Comparison of ENCODE assay signal across 8 cellular contexts in the genomic region with DNA sequence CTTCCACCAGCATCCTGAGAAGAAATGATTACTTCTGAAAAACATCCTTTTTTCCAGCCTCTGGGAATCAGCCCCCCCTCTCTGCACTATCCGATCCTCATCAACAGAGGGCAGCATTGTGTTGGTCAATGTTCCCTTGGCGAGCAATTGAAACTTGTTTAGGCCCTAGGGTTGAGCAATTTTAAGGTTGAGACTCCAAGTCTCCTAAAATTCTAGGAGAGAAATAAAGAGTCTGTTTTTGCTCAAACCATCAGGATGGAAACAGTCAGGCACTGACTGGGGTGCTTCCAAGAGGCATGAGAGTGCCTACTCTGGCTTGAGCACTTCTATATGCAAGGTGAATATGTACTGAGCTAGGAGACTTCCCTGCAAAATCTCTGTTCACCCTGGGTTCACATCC. TPM values are rescaled to one million over a fixed set of nuclear protein-coding genes. Genes with fewer than 3 reads are reported as not detected.
DNase-seq lines count a peak whose midpoint lies in the region; ATAC-seq lines count a peak whose summit lies in the region.

No MANE protein-coding gene starts in this region.

- no peaks in the 10 kb centered on the region for H3K9me3 Mint-ChIP-seq in activated CD8-positive, alpha-beta memory T cell treated with anti-CD3 and anti-CD28 coated beads, Interleukin-2, amount 10 ng/mL, durations not matched to agents 7 days and 5 days (ENCODE audit: low read depth)

- no peaks in the 10 kb centered on the region for H3K27me3 Mint-ChIP-seq in activated CD8-positive, alpha-beta memory T cell treated with anti-CD3 and anti-CD28 coated beads, Interleukin-2, amount 10 ng/mL, durations not matched to agents 7 days and 5 days

- peaks cover 84% of the 10 kb centered on the region for H3K36me3 Mint-ChIP-seq in activated CD8-positive, alpha-beta memory T cell treated with anti-CD3 and anti-CD28 coated beads, Interleukin-2, amount 10 ng/mL, durations not matched to agents 7 days and 5 days

- peak overlapping the region; percentile 53 for H3K4me3 Mint-ChIP-seq in activated CD8-positive, alpha-beta memory T cell treated with anti-CD3 and anti-CD28 coated beads, Interleukin-2, amount 10 ng/mL, durations not matched to agents 7 days and 5 days

- peak; percentile 0 for ATAC-seq in activated CD8-positive, alpha-beta memory T cell treated with anti-CD3 and anti-CD28 coated beads, Interleukin-2, amount 10 ng/mL, durations not matched to agents 7 days and 5 days
- ATAC-seq in GM21576 (IDR thresholded peaks at IDR 0.05; ENCODE audit: unreplicated experiment) = peak; percentile 44

- H3K27ac Mint-ChIP-seq in activated CD8-positive, alpha-beta memory T cell treated with anti-CD3 and anti-CD28 coated beads, Interleukin-2, amount 10 ng/mL, durations not matched to agents 7 days and 5 days = peak overlapping the region; percentile 94

- no peak for DNase-seq in activated CD8-positive, alpha-beta memory T cell treated with anti-CD3 and anti-CD28 coated beads, Interleukin-2, amount 10 ng/mL, durations not matched to agents 7 days and 5 days
- DNase-seq in activated CD8-positive, alpha-beta memory T cell treated with anti-CD3 and anti-CD28 coated beads, Interleukin-2, amount 50 U/mL, for 4 hours = no peak
- DNase-seq in HT1080 (ENCODE audit: low read depth) (peak; percentile 32), SKM-1 (lab: John Stamatoyannopoulos, UW; ENCODE audit: unreplicated experiment) (peak; percentile 36), epidermal melanocyte (ENCODE audit: insufficient read length, low spot score) (peak; percentile 65), myocyte (ENCODE audit: low read depth) (peak; percentile 58), NCI-H1048 (lab: John Stamatoyannopoulos, UW) (no peak)

- CTCF ChIA-PET in activated CD8-positive, alpha-beta memory T cell treated with anti-CD3 and anti-CD28 coated beads, Interleukin-2, amount 10 ng/mL, durations not matched to agents 7 days and 5 days (lab: Charles Lee) = interaction anchor here (0.9 to 5.0 kb wide), 15 partner anchors 9 to 111 kb away, joined by 3 to 48 read pairs (median 7); a partner anchor contains a TSS

- peaks cover 88% of the 10 kb centered on the region for H3K4me1 Mint-ChIP-seq in activated CD8-positive, alpha-beta memory T cell treated with anti-CD3 and anti-CD28 coated beads, Interleukin-2, amount 10 ng/mL, durations not matched to agents 7 days and 5 days

RNA-seq across cellular contexts. Expression of a gene that starts 12.4 kb away (rescaled TPM):
- 100 to 1,000 TPM; 382 to 438 TPM for total RNA-seq in activated CD8-positive, alpha-beta memory T cell treated with anti-CD3 and anti-CD28 coated beads, Interleukin-2, amount 10 ng/mL, durations not matched to agents 7 days and 5 days
- total RNA-seq in HT1080 (2014; rRNA removed; shearing (Covaris generic)) = 57.2 and 57.6 TPM in 2 replicates
- 65.7 and 68.8 TPM in 2 replicates for polyA plus RNA-seq in HT1080 (2015; cell fraction: cytosol; rRNA removed)
- polyA plus RNA-seq in HT1080 (2015; cell fraction: nucleus; rRNA removed) = 73.6 and 76.6 TPM in 2 replicates
- total RNA-seq in myocyte = 5.5 and 5.6 TPM in 2 replicates
- 8.8 TPM for polyA plus RNA-seq in myocyte (2012)

Comparison
In these comparisons a context has a peak if more than half of its experiments do, and no peak if none do; other contexts are left out.
1. DNase-seq: peak in HT1080 (single experiment), SKM-1 (single experiment), epidermal melanocyte (single experiment) and myocyte (single experiment); none in activated CD8-positive, alpha-beta memory T cell treated with anti-CD3 and anti-CD28 coated beads, Interleukin-2, amount 10 ng/mL, durations not matched to agents 7 days and 5 days (single experiment), activated CD8-positive, alpha-beta memory T cell treated with anti-CD3 and anti-CD28 coated beads, Interleukin-2, amount 50 U/mL, for 4 hours (single experiment) and NCI-H1048 (single experiment).